Comparison of ENCODE assay signal across 12 cellular contexts in genomic region chr12:92224685-92225331, GRCh38.
DNase-seq lines count a peak whose midpoint lies in the region; ATAC-seq and TF ChIP-seq lines count a peak whose summit lies in the region.
"Had no signal": no experiment of that assay in that cellular context is flagged by ENCODE, and none has a peak within 500 bp of the region (broad histone marks: within the 10 kb centered on the region; RNA-seq: fewer than 3 reads in every experiment).

No MANE protein-coding gene starts in this region.

- no peak; the same call in none of the 3 replicates for ATAC-seq in SK-N-SH treated with all-trans-retinoic acid at 6 μM for 48 hours
- peak; percentile 44 for ATAC-seq in activated T-helper 17 cell treated with anti-CD3 and anti-CD28 coated beads, Interleukin-2, amount 50 U/mL, for 72 hours (replicated peaks)

- no peak for TF ChIP-seq RAD21 in SK-N-SH (IDR thresholded peaks at IDR 0.05; ENCODE audit: low read length)

- H3K27me3 ChIP-seq in SK-N-SH (ENCODE audit: insufficient read depth) (no peaks in the 10 kb centered on the region), left ventricle myocardium inferior (ENCODE audit: low read depth) (no peaks in the 10 kb centered on the region)
- H3K27me3 ChIP-seq: ovary had no signal

- no peak overlapping the region for H3K4me2 ChIP-seq in SK-N-SH

- H2AFZ ChIP-seq in SK-N-SH (ENCODE audit: low read depth): no peak overlapping the region

- H3K9me3 Mint-ChIP-seq in activated T-helper 17 cell treated with anti-CD3 and anti-CD28 coated beads, Interleukin-2, amount 50 U/mL, for 72 hours: no peaks in the 10 kb centered on the region

- peak; percentile 26 for DNase-seq in SK-N-SH
- no peak for DNase-seq in left ventricle myocardium inferior
- DNase-seq in stromal cell of bone marrow (ENCODE audit: low read depth): peak; percentile 56
- no peak for DNase-seq in activated CD4-positive, alpha-beta T cell treated with anti-CD3 and anti-CD28 coated beads for 1 hour
- DNase-seq in HEK293T (ENCODE audit: extremely low spot score): no peak
- no peak for DNase-seq in HUDEP-2 (lab: John Stamatoyannopoulos, UW; ENCODE audit: unreplicated experiment in 76 of 76)
- DNase-seq: 8988T; central memory CD4-positive, alpha-beta T cell; NCI-H1092; ovary had no signal

- H3K27ac ChIP-seq in SK-N-SH (ENCODE audit: low read depth in 2 of 2, low read length in 1 of 2): peak overlapping the region in 1 of 2 experiments; percentile 43; a peak in 1 of 4 replicates
- peak overlapping the region; percentile 35 for H3K27ac ChIP-seq in left ventricle myocardium inferior (replicated peaks)
- H3K27ac ChIP-seq: ovary had no signal

- no peaks in the 10 kb centered on the region for H3K9me3 ChIP-seq in SK-N-SH
- no peaks in the 10 kb centered on the region for H3K9me3 ChIP-seq in left ventricle myocardium inferior (replicated peaks)
- H3K9me3 ChIP-seq: ovary had no signal

- peaks cover 0 to 9% of the 10 kb centered on the region in 2 experiments; a peak in 1 of 4 replicates for H3K4me1 ChIP-seq in SK-N-SH (ENCODE audit: control insufficient read depth in 1 of 2, insufficient read depth in 2 of 2, low read depth in 1 of 2, low read length in 1 of 2)
- peaks cover 9% of the 10 kb centered on the region for H3K4me1 ChIP-seq in left ventricle myocardium inferior

- intact Hi-C loops in left ventricle myocardium inferior (cut with micrococcal nuclease): no loop called here

- TF ChIP-seq CTCF in SK-N-SH (IDR thresholded peaks at IDR 0.05): no peak
- TF ChIP-seq CTCF in left ventricle myocardium inferior (IDR thresholded peaks at IDR 0.05; ENCODE audit: borderline replicate concordance): no peak

- TF ChIP-seq EP300 in SK-N-SH (IDR thresholded peaks at IDR 0.05; ENCODE audit: borderline replicate concordance in 1 of 2, low read depth in 1 of 2, low read length in 1 of 2): no peak

- no peaks in the 10 kb centered on the region for H3K9me2 ChIP-seq in SK-N-SH

- H3K27ac Mint-ChIP-seq in activated T-helper 17 cell treated with anti-CD3 and anti-CD28 coated beads, Interleukin-2, amount 50 U/mL, for 72 hours: no peak overlapping the region

- H3K79me2 ChIP-seq in SK-N-SH (ENCODE audit: insufficient read depth): no peaks in the 10 kb centered on the region

- H3F3A ChIP-seq in SK-N-SH (replicated peaks; ENCODE audit: insufficient read depth): no peaks in the 10 kb centered on the region

- H3K36me3 ChIP-seq in SK-N-SH (replicated peaks in 1 of 2; ENCODE audit: control insufficient read depth in 1 of 2, insufficient read depth in 2 of 2, low read length in 1 of 2) (no peaks in the 10 kb centered on the region), left ventricle myocardium inferior (no peaks in the 10 kb centered on the region)
- H3K36me3 ChIP-seq: ovary had no signal

- POLR2A ChIA-PET in SK-N-SH (lab: Yijun Ruan, JAX) (no interaction called here), HEK293T (lab: Yijun Ruan, JAX) (interaction anchor here (1.7 kb wide), 1 partner anchor 79 kb away, joined by 8 read pairs; the partner anchor contains the start of gene BTG1)

- no peaks in the 10 kb centered on the region for H4K20me1 ChIP-seq in SK-N-SH (ENCODE audit: insufficient read depth)

- CTCF ChIA-PET in SK-N-SH (lab: Yijun Ruan, JAX): interaction anchor here (1.0 kb wide), 1 partner anchor 647 kb away, joined by 3 read pairs; no protein-coding TSS in a partner anchor
- CTCF ChIA-PET in HEK293T (lab: Yijun Ruan, JAX): no interaction called here

- 28% methylated on average over 6 of the region's 6 CpGs for WGBS in SK-N-SH (ENCODE audit: low lambda C conversion rate)

- H3K4me3 Mint-ChIP-seq in activated T-helper 17 cell treated with anti-CD3 and anti-CD28 coated beads, Interleukin-2, amount 50 U/mL, for 72 hours: no peak overlapping the region

- H3K27me3 Mint-ChIP-seq in activated T-helper 17 cell treated with anti-CD3 and anti-CD28 coated beads, Interleukin-2, amount 50 U/mL, for 72 hours: no peaks in the 10 kb centered on the region

- H3K4me3 ChIP-seq in SK-N-SH (ENCODE audit: low read depth in 2 of 2, low read length in 1 of 2): no peak overlapping the region
- no peak overlapping the region for H3K4me3 ChIP-seq in left ventricle myocardium inferior
- H3K4me3 ChIP-seq: ovary had no signal

- no peaks in the 10 kb centered on the region for H3K36me3 Mint-ChIP-seq in activated T-helper 17 cell treated with anti-CD3 and anti-CD28 coated beads, Interleukin-2, amount 50 U/mL, for 72 hours (ENCODE audit: low read depth)

- no peaks in the 10 kb centered on the region for H3K4me1 Mint-ChIP-seq in activated T-helper 17 cell treated with anti-CD3 and anti-CD28 coated beads, Interleukin-2, amount 50 U/mL, for 72 hours

- H3K9ac ChIP-seq in SK-N-SH: no peak overlapping the region

TF ChIP-seq in SK-N-SH, 30 proteins besides CTCF, POLR2A, EP300 and RAD21:
- no peak for TF ChIP-seq SIN3A (IDR thresholded peaks at IDR 0.05; ENCODE audit: borderline replicate concordance, low read depth, low read length)
- peak; percentile 61 for TF ChIP-seq GATA2 (CRISPR knock-in tag; IDR thresholded peaks at IDR 0.05)

TF ChIP-seq in SK-N-SH treated with all-trans-retinoic acid at 6 μM for 48 hours, 23 proteins besides CTCF, POLR2A, EP300 and RAD21 (continues in another document):
- TF ChIP-seq ZFP3 (CRISPR knock-in tag; IDR thresholded peaks at IDR 0.05) (no peak), ESRRG (CRISPR knock-in tag; IDR thresholded peaks at IDR 0.05) (no peak), POU6F1 (CRISPR knock-in tag; IDR thresholded peaks at IDR 0.05; ENCODE audit: borderline replicate concordance, low read depth) (no peak), SNAI2 (CRISPR knock-in tag; IDR thresholded peaks at IDR 0.05) (no peak), CREB5 (CRISPR knock-in tag; IDR thresholded peaks at IDR 0.05; ENCODE audit: low read depth) (no peak), BACH2 (CRISPR knock-in tag; IDR thresholded peaks at IDR 0.05; ENCODE audit: borderline replicate concordance) (no peak), ZFP30 (CRISPR knock-in tag; IDR thresholded peaks at IDR 0.05) (no peak)

TF ChIP-seq in HEK293T, 16 proteins besides CTCF, POLR2A, EP300 and RAD21:
- TF ChIP-seq SUZ12 (IDR thresholded peaks at IDR 0.05) (no peak), FOXK2 (IDR thresholded peaks at IDR 0.05) (no peak), ZNF384 (IDR thresholded peaks at IDR 0.05) (no peak), L3MBTL2 (conservative IDR thresholded peaks at IDR 0.05) (no peak), NFRKB (IDR thresholded peaks at IDR 0.05) (no peak), ARNT (IDR thresholded peaks at IDR 0.05) (no peak), FOXA1 (IDR thresholded peaks at IDR 0.05) (no peak), SP1 (IDR thresholded peaks at IDR 0.05) (no peak), LEF1 (IDR thresholded peaks at IDR 0.05; ENCODE audit: borderline replicate concordance) (no peak), PKNOX1 (IDR thresholded peaks at IDR 0.05) (no peak), TARDBP (IDR thresholded peaks at IDR 0.05) (no peak), HDGF (IDR thresholded peaks at IDR 0.05; ENCODE audit: borderline replicate concordance) (no peak), FOXM1 (IDR thresholded peaks at IDR 0.05; ENCODE audit: borderline replicate concordance) (no peak)

Comparison
In these comparisons a context has a peak if more than half of its experiments do, and no peak if none do; other contexts are left out.
1. DNase-seq: peak in SK-N-SH (single experiment) and stromal cell of bone marrow (single experiment); none in left ventricle myocardium inferior (single experiment), activated CD4-positive, alpha-beta T cell treated with anti-CD3 and anti-CD28 coated beads for 1 hour (single experiment), HEK293T (single experiment) and HUDEP-2 (0 of 76).